ENCODE assay signal across 27 cellular contexts in genomic region chrX:97898798-97899197, GRCh38.
DNase-seq lines count a peak whose midpoint lies in the region; ATAC-seq and TF ChIP-seq lines count a peak whose summit lies in the region.
"Had no signal": no experiment of that assay in that cellular context is flagged by ENCODE, and none has a peak within 500 bp of the region (broad histone marks: within the 10 kb centered on the region; RNA-seq: fewer than 3 reads in every experiment).

No MANE protein-coding gene starts in this region.

- no peak for TF ChIP-seq RAD21 in SK-N-SH (IDR thresholded peaks at IDR 0.05; ENCODE audit: low read length)

- H3K27me3 ChIP-seq in SK-N-SH (ENCODE audit: insufficient read depth): no peaks in the 10 kb centered on the region
- no peaks in the 10 kb centered on the region for H3K27me3 ChIP-seq in HAP-1 (ENCODE audit: low read depth)
- H3K27me3 ChIP-seq in right cardiac atrium (ENCODE audit: control insufficient read depth, insufficient read depth): no peaks in the 10 kb centered on the region
- H3K27me3 ChIP-seq: cardiac muscle cell, esophagus squamous epithelium, suprapubic skin had no signal

- H3K9me2 ChIP-seq in SK-N-SH: no peaks in the 10 kb centered on the region

- TF ChIP-seq CTCF in Calu3 (IDR thresholded peaks at IDR 0.05; ENCODE audit: unreplicated experiment): no peak
- TF ChIP-seq CTCF in SK-N-SH (IDR thresholded peaks at IDR 0.05): no peak
- TF ChIP-seq CTCF in endothelial cell (IDR thresholded peaks at IDR 0.05; ENCODE audit: unreplicated experiment): no peak

- peak overlapping the region; percentile 47; the same call in 1 of the 2 replicates for H2AFZ ChIP-seq in SK-N-SH (ENCODE audit: low read depth)

- H3K9me3 ChIP-seq in SK-N-SH: no peaks in the 10 kb centered on the region
- H3K9me3 ChIP-seq in HAP-1: no peaks in the 10 kb centered on the region
- no peaks in the 10 kb centered on the region for H3K9me3 ChIP-seq in right cardiac atrium (ENCODE audit: control insufficient read depth, low read length)
- H3K9me3 ChIP-seq: BLaER1, esophagus squamous epithelium, spleen, suprapubic skin had no signal

- 21% methylated on average over 2 of the region's 2 CpGs for WGBS in SK-N-SH (ENCODE audit: low lambda C conversion rate)
- 56% methylated on average over 2 of the region's 2 CpGs for WGBS in right cardiac atrium

- no peak for TF ChIP-seq EP300 in SK-N-SH (IDR thresholded peaks at IDR 0.05; ENCODE audit: borderline replicate concordance in 1 of 2, low read depth in 1 of 2, low read length in 1 of 2)

- DNase-seq in Calu3 (no peak), SK-N-SH (no peak), fibroblast of gingiva (ENCODE audit: low read depth) (peak; percentile 1), non-pigmented ciliary epithelial cell (ENCODE audit: low read depth) (peak; percentile 14), HAP-1 (ENCODE audit: low spot score in 2 of 2) (no peak), right cardiac atrium (no peak), endothelial cell (ENCODE audit: low spot score) (no peak)
- DNase-seq in activated naive CD4-positive, alpha-beta T cell (lab: John Stamatoyannopoulos, UW): no peak
- DNase-seq: activated naive CD8-positive, alpha-beta T cell treated with anti-CD3 and anti-CD28 coated beads for 36 hours; esophagus squamous epithelium; H7; hippocampal formation; KG1; kidney; mesendoderm; natural killer cell; NCI-H2081 treated with DMSO at 0.1 percent for 48 hours; NCI-H526; Right ventricle myocardium superior; spleen; stimulated activated CD8-positive, alpha-beta memory T cell treated with anti-CD3 and anti-CD28 coated beads, Interleukin-4, amount 100 ng/mL, for 48 hours had no signal

- H3K27me3 Mint-ChIP-seq in Calu3 (ENCODE audit: unreplicated experiment): no peaks in the 10 kb centered on the region
- no peaks in the 10 kb centered on the region for H3K27me3 Mint-ChIP-seq in endothelial cell (ENCODE audit: unreplicated experiment)
- H3K27me3 Mint-ChIP-seq: activated naive CD8-positive, alpha-beta T cell treated with anti-CD3 and anti-CD28 coated beads for 36 hours; progenitor cell of endocrine pancreas had no signal

- peak overlapping the region; percentile 34 for H3K27ac Mint-ChIP-seq in Calu3 (ENCODE audit: unreplicated experiment)
- no peak overlapping the region for H3K27ac Mint-ChIP-seq in endothelial cell (ENCODE audit: unreplicated experiment)
- H3K27ac Mint-ChIP-seq: activated naive CD8-positive, alpha-beta T cell treated with anti-CD3 and anti-CD28 coated beads for 36 hours; natural killer cell; progenitor cell of endocrine pancreas; T-helper 1 cell treated with Interleukin-12 subunit alpha and Interleukin-12 subunit beta and Interleukin-4 antibody, amounts not matched to agents 30 μg/mL and 1 μg/mL, for 36 hours had no signal

- H3F3A ChIP-seq in SK-N-SH (replicated peaks; ENCODE audit: insufficient read depth): peaks cover 8% of the 10 kb centered on the region

- H3K36me3 Mint-ChIP-seq in Calu3 (ENCODE audit: insufficient read depth, unreplicated experiment) (no peaks in the 10 kb centered on the region), endothelial cell (ENCODE audit: low read depth, unreplicated experiment) (no peaks in the 10 kb centered on the region)
- H3K36me3 Mint-ChIP-seq: activated naive CD8-positive, alpha-beta T cell treated with anti-CD3 and anti-CD28 coated beads for 36 hours; natural killer cell had no signal

- ATAC-seq in right cardiac atrium: no peak
- ATAC-seq: activated CD4-positive, CD25-positive, alpha-beta regulatory T cell treated with anti-CD3 and anti-CD28 coated beads, Interleukin-2, amount 50 U/mL, for 24 hours; natural killer cell had no signal

- H3K4me3 ChIP-seq in SK-N-SH (ENCODE audit: low read depth in 2 of 2, low read length in 1 of 2): no peak overlapping the region
- no peak overlapping the region for H3K4me3 ChIP-seq in HAP-1
- no peak overlapping the region for H3K4me3 ChIP-seq in right cardiac atrium (ENCODE audit: low read length)
- H3K4me3 ChIP-seq: BLaER1, cardiac muscle cell, esophagus squamous epithelium, spleen, suprapubic skin had no signal

- intact Hi-C loops in Calu3 (cut with micrococcal nuclease; ENCODE audit: unreplicated experiment) (no loop called here), right cardiac atrium (cut with DNase I) (no loop called here)

- H3K4me2 ChIP-seq in SK-N-SH: no peak overlapping the region; the same call in 1 of the 2 replicates
- H3K4me2 ChIP-seq: BLaER1 had no signal

- H3K9ac ChIP-seq in SK-N-SH: peak overlapping the region; percentile 18; the same call in 1 of the 2 replicates
- H3K9ac ChIP-seq: BLaER1 had no signal

- in situ Hi-C loops in HAP-1 (cut with MboI; ENCODE audit: low sequenced_read_pairs): no loop called here

- no peaks in the 10 kb centered on the region for H3K79me2 ChIP-seq in SK-N-SH (ENCODE audit: insufficient read depth)

- H3K4me1 Mint-ChIP-seq in Calu3 (ENCODE audit: low read depth, unreplicated experiment): peaks cover 7% of the 10 kb centered on the region
- H3K4me1 Mint-ChIP-seq in endothelial cell (ENCODE audit: unreplicated experiment): peaks cover 2% of the 10 kb centered on the region
- H3K4me1 Mint-ChIP-seq: activated naive CD8-positive, alpha-beta T cell treated with anti-CD3 and anti-CD28 coated beads for 36 hours; natural killer cell had no signal

- POLR2A ChIA-PET in SK-N-SH (lab: Yijun Ruan, JAX): no interaction called here

- H3K4me1 ChIP-seq in SK-N-SH (ENCODE audit: control insufficient read depth in 1 of 2, insufficient read depth in 2 of 2, low read depth in 1 of 2, low read length in 1 of 2): 0 out of 4 replicates have a peak, but pooled peaks cover 0 to 5% of the 10 kb centered on the region in 2 experiments
- peaks cover 2% of the 10 kb centered on the region; the same call in 1 of the 2 replicates for H3K4me1 ChIP-seq in HAP-1
- no peaks in the 10 kb centered on the region for H3K4me1 ChIP-seq in right cardiac atrium (ENCODE audit: control insufficient read depth, insufficient read depth, low read length)
- H3K4me1 ChIP-seq: BLaER1, esophagus squamous epithelium, spleen, suprapubic skin had no signal

- no peaks in the 10 kb centered on the region for H3K36me3 ChIP-seq in SK-N-SH (replicated peaks in 1 of 2; ENCODE audit: control insufficient read depth in 1 of 2, insufficient read depth in 2 of 2, low read length in 1 of 2)
- no peaks in the 10 kb centered on the region for H3K36me3 ChIP-seq in HAP-1 (replicated peaks)
- H3K36me3 ChIP-seq: BLaER1, cardiac muscle cell, esophagus squamous epithelium, spleen, suprapubic skin had no signal

- no TSS peak for BruUV-seq in Calu3 (replicated peaks; lab: Mats Ljungman, UMichigan)

- CTCF ChIA-PET in Calu3 (lab: Charles Lee): no interaction called here
- CTCF ChIA-PET in SK-N-SH (lab: Yijun Ruan, JAX): no interaction called here

- H3K27ac ChIP-seq in SK-N-SH (ENCODE audit: low read depth in 2 of 2, low read length in 1 of 2): no peak overlapping the region
- H3K27ac ChIP-seq in right cardiac atrium (ENCODE audit: low read length): no peak overlapping the region
- H3K27ac ChIP-seq: BLaER1, cardiac muscle cell, esophagus squamous epithelium, spleen, suprapubic skin had no signal

- peaks cover 3% of the 10 kb centered on the region for H3K9me3 Mint-ChIP-seq in Calu3 (ENCODE audit: low read depth, unreplicated experiment)
- no peaks in the 10 kb centered on the region for H3K9me3 Mint-ChIP-seq in endothelial cell (ENCODE audit: unreplicated experiment)
- H3K9me3 Mint-ChIP-seq: activated naive CD8-positive, alpha-beta T cell treated with anti-CD3 and anti-CD28 coated beads for 36 hours; T-helper 1 cell treated with Interleukin-12 subunit alpha and Interleukin-12 subunit beta and Interleukin-4 antibody, amounts not matched to agents 30 μg/mL and 1 μg/mL, for 36 hours had no signal

- H3K4me3 Mint-ChIP-seq in Calu3 (ENCODE audit: low read depth, unreplicated experiment) (no peak overlapping the region), endothelial cell (ENCODE audit: unreplicated experiment) (no peak overlapping the region)
- H3K4me3 Mint-ChIP-seq: activated naive CD8-positive, alpha-beta T cell treated with anti-CD3 and anti-CD28 coated beads for 36 hours; natural killer cell; T-helper 1 cell treated with Interleukin-12 subunit alpha and Interleukin-12 subunit beta and Interleukin-4 antibody, amounts not matched to agents 30 μg/mL and 1 μg/mL, for 36 hours had no signal

- H4K20me1 ChIP-seq in SK-N-SH (ENCODE audit: insufficient read depth): no peaks in the 10 kb centered on the region
- H4K20me1 ChIP-seq: BLaER1 had no signal

TF ChIP-seq in SK-N-SH, 30 proteins besides CTCF, POLR2A, EP300 and RAD21 (continues in another document):
- no peak for TF ChIP-seq EZH2phosphoT487 (IDR thresholded peaks at IDR 0.05; ENCODE audit: borderline replicate concordance, low read depth)
- no peak for TF ChIP-seq CHD2 (IDR thresholded peaks at IDR 0.05; ENCODE audit: low read length, partially characterized antibody)
- no peak for TF ChIP-seq USF1 (IDR thresholded peaks at IDR 0.05; ENCODE audit: borderline replicate concordance, low read depth)
- no peak for TF ChIP-seq PBX3 (IDR thresholded peaks at IDR 0.05)
- TF ChIP-seq FOXJ3 (CRISPR knock-in tag; IDR thresholded peaks at IDR 0.05): no peak
- TF ChIP-seq MXI1 (IDR thresholded peaks at IDR 0.05; ENCODE audit: low read depth, low read length): no peak
- TF ChIP-seq, protein P1, sequence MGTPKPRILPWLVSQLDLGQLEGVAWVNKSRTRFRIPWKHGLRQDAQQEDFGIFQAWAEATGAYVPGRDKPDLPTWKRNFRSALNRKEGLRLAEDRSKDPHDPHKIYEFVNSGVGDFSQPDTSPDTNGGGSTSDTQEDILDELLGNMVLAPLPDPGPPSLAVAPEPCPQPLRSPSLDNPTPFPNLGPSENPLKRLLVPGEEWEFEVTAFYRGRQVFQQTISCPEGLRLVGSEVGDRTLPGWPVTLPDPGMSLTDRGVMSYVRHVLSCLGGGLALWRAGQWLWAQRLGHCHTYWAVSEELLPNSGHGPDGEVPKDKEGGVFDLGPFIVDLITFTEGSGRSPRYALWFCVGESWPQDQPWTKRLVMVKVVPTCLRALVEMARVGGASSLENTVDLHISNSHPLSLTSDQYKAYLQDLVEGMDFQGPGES (IDR thresholded peaks at IDR 0.05; ENCODE audit: low read depth, low read length): no peak

Comparison
In these comparisons a context has a peak if more than half of its experiments do, and no peak if none do; other contexts are left out.
1. DNase-seq: peak in fibroblast of gingiva (single experiment) and non-pigmented ciliary epithelial cell (single experiment); none in Calu3 (single experiment), SK-N-SH (single experiment), activated naive CD4-positive, alpha-beta T cell (0 of 4), HAP-1 (0 of 2), right cardiac atrium (0 of 3) and endothelial cell (single experiment).